In the genomic region with DNA sequence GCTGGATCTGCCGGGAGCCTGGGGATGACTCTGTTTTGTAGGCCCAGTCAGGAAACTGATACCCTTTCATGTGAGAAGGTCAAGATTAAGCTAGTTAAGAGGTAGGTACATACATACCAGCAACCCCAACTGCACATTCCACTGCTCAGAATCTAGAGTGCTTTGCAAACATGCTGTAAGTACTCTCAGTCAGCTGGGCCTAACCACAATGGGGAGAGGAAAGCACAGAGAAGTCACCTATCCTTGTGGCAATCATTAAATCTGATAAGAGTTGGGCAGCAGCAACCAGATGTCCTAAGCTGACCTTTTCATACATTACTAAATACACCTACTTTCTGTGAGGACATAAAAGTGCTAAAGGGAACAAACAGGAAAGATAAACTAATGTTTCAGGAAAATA, we compare ENCODE assay signal across 14 cellular contexts. TPM values are rescaled to one million over a fixed set of nuclear protein-coding genes. Genes with fewer than 3 reads are reported as not detected.
DNase-seq lines count a peak whose midpoint lies in the region; ATAC-seq, FAIRE-seq and TF ChIP-seq lines count a peak whose summit lies in the region.
"Had no signal": no experiment of that assay in that cellular context is flagged by ENCODE, and none has a peak within 500 bp of the region (broad histone marks: within the 10 kb centered on the region; RNA-seq: fewer than 3 reads in every experiment).

No MANE protein-coding gene starts in this region.

- peak; percentile 18 for FAIRE-seq in HepG2 (lab: Jason Lieb, UNC)
- FAIRE-seq: H1 had no signal

- POLR2A ChIA-PET in HepG2 (lab: Yijun Ruan, JAX) = no interaction called here

- no peak for TF ChIP-seq CTCF in HepG2 (CRISPR knock-in tag; IDR thresholded peaks at IDR 0.05)
- TF ChIP-seq CTCF in upper lobe of left lung (IDR thresholded peaks at IDR 0.05) = no peak

- BruUV-seq in HepG2 (replicated peaks; lab: Mats Ljungman, UMichigan) = no TSS peak

- peaks cover 9% of the 10 kb centered on the region; the same call in 1 of the 2 replicates for H4K20me1 ChIP-seq in HepG2 (ENCODE audit: insufficient read depth, low read length)

- CTCF ChIA-PET in activated naive CD4-positive, alpha-beta T cell treated with anti-CD3 and anti-CD28 coated beads, Interleukin-2, amount 10 ng/mL, durations not matched to agents 7 days and 5 days (lab: Charles Lee) = interaction anchor here (0.7 to 3.5 kb wide), 8 partner anchors 10 to 85 kb away, joined by 3 to 31 read pairs (median 6); no protein-coding TSS in a partner anchor
- CTCF ChIA-PET in HepG2 (lab: Yijun Ruan, JAX; ENCODE audit: low intra/inter-chr PET ratio, low total read pairs) = no interaction called here

- H3K27me3 ChIP-seq in HepG2 (ENCODE audit: control insufficient read depth in 1 of 2, insufficient read depth in 2 of 2, low read length in 2 of 2) (no peaks in the 10 kb centered on the region; a peak in 1 of 5 replicates), upper lobe of left lung (no peaks in the 10 kb centered on the region)

- H3K36me3 Mint-ChIP-seq in activated naive CD4-positive, alpha-beta T cell treated with anti-CD3 and anti-CD28 coated beads, Interleukin-2, amount 10 ng/mL, durations not matched to agents 7 days and 5 days = peaks cover 66% of the 10 kb centered on the region
- H3K36me3 Mint-ChIP-seq in activated naive CD8-positive, alpha-beta T cell treated with anti-CD3 and anti-CD28 coated beads for 36 hours = peaks cover 58% of the 10 kb centered on the region

- peak overlapping the region; percentile 24 for H3K27ac Mint-ChIP-seq in activated naive CD4-positive, alpha-beta T cell treated with anti-CD3 and anti-CD28 coated beads, Interleukin-2, amount 10 ng/mL, durations not matched to agents 7 days and 5 days
- peak overlapping the region; percentile 6 for H3K27ac Mint-ChIP-seq in activated naive CD8-positive, alpha-beta T cell treated with anti-CD3 and anti-CD28 coated beads for 36 hours
- H3K27ac Mint-ChIP-seq: WTC11 had no signal

- peaks cover 21% of the 10 kb centered on the region for H3K79me2 ChIP-seq in HepG2 (ENCODE audit: insufficient read depth, low read length)

- TF ChIP-seq RAD21 in HepG2 (CRISPR knock-in tag; IDR thresholded peaks at IDR 0.05) = no peak

- peak overlapping the region; percentile 97 for H3K4me3 Mint-ChIP-seq in activated naive CD4-positive, alpha-beta T cell treated with anti-CD3 and anti-CD28 coated beads, Interleukin-2, amount 10 ng/mL, durations not matched to agents 7 days and 5 days
- H3K4me3 Mint-ChIP-seq in activated naive CD8-positive, alpha-beta T cell treated with anti-CD3 and anti-CD28 coated beads for 36 hours = peak overlapping the region; percentile 98

- 43% methylated on average over 1 of the region's 1 CpG for WGBS in HepG2 (ENCODE audit: low lambda C conversion rate)
- 45 to 60% methylated on average over 1 of the region's 1 CpG for WGBS in upper lobe of left lung, 2 donors

- peaks cover 16 to 54% of the 10 kb centered on the region in 2 experiments for H3K36me3 ChIP-seq in HepG2 (replicated peaks in 1 of 2; ENCODE audit: control insufficient read depth in 1 of 2, insufficient read depth in 2 of 2, low read length in 2 of 2)
- H3K36me3 ChIP-seq in upper lobe of left lung = peaks cover 15 to 54% (median 40%) of the 10 kb centered on the region in 4 donors

- H3K4me3 ChIP-seq in HepG2 (replicated peaks in 1 of 3; ENCODE audit: insufficient read depth in 1 of 3, low read depth in 2 of 3, low read length in 3 of 3) = no peak overlapping the region
- no peak overlapping the region for H3K4me3 ChIP-seq in upper lobe of left lung

- H2AFZ ChIP-seq in HepG2 (ENCODE audit: low read length) = no peak overlapping the region

- in situ Hi-C loops in HepG2 (cut with HindIII; ENCODE audit: extremely low pct_ligation_motif_present, low pct_unique_long_range_greater_than_20kb) = no loop called here

- H3K27ac ChIP-seq in HepG2 (ENCODE audit: extremely low read length, insufficient read depth, low read length) = peak overlapping the region; percentile 6
- H3K27ac ChIP-seq in upper lobe of left lung = peak overlapping the region in 2 of 4 donors; percentile 96 to 98

- H3K9me3 ChIP-seq in HepG2 (ENCODE audit: low read length) (no peaks in the 10 kb centered on the region), upper lobe of left lung (no peaks in the 10 kb centered on the region)

- no peak for ATAC-seq in HepG2
- peak in 1 of 2 donors; percentile 86 for ATAC-seq in upper lobe of left lung (ENCODE audit: low FRiP score in 2 of 2)
- ATAC-seq: WTC11 had no signal

- H3K4me1 Mint-ChIP-seq in activated naive CD4-positive, alpha-beta T cell treated with anti-CD3 and anti-CD28 coated beads, Interleukin-2, amount 10 ng/mL, durations not matched to agents 7 days and 5 days = peaks cover 83% of the 10 kb centered on the region
- H3K4me1 Mint-ChIP-seq in activated naive CD8-positive, alpha-beta T cell treated with anti-CD3 and anti-CD28 coated beads for 36 hours = peaks cover 82% of the 10 kb centered on the region

- intact Hi-C loops in HepG2 (cut with micrococcal nuclease; ENCODE audit: unreplicated experiment) = loop anchor here (5.0 kb wide), 1 partner anchor 43 kb away; no protein-coding TSS in a partner anchor

- TF ChIP-seq POLR2A in HepG2 (IDR thresholded peaks at IDR 0.05; ENCODE audit: insufficient read depth in 1 of 2, low read depth in 2 of 2, low read length in 2 of 2) (no peak), upper lobe of left lung (IDR thresholded peaks at IDR 0.05) (no peak)

- peak overlapping the region; percentile 24; the same call in 1 of the 2 replicates for H3K4me2 ChIP-seq in HepG2 (ENCODE audit: low read depth, low read length)

- peaks cover 3% of the 10 kb centered on the region for H3K27me3 Mint-ChIP-seq in activated naive CD4-positive, alpha-beta T cell treated with anti-CD3 and anti-CD28 coated beads, Interleukin-2, amount 10 ng/mL, durations not matched to agents 7 days and 5 days
- no peaks in the 10 kb centered on the region for H3K27me3 Mint-ChIP-seq in activated naive CD8-positive, alpha-beta T cell treated with anti-CD3 and anti-CD28 coated beads for 36 hours

- H3K4me1 ChIP-seq in HepG2 (ENCODE audit: insufficient read depth, low read length) (peaks cover 33% of the 10 kb centered on the region), upper lobe of left lung (peaks cover 28 to 51% (median 35%) of the 10 kb centered on the region in 4 donors)

- DNase-seq in activated naive CD4-positive, alpha-beta T cell treated with anti-CD3 and anti-CD28 coated beads, Interleukin-2, amount 10 ng/mL, durations not matched to agents 7 days and 5 days = no peak
- no peak for DNase-seq in activated naive CD4-positive, alpha-beta T cell treated with anti-CD3 and anti-CD28 coated beads, Interleukin-2, amount 50 U/mL, for 16 hours
- no peak for DNase-seq in activated naive CD8-positive, alpha-beta T cell treated with anti-CD3 and anti-CD28 coated beads for 36 hours
- peak; percentile 29 for DNase-seq in HepG2 (ENCODE audit: low spot score)
- DNase-seq in upper lobe of left lung = peak in 1 of 2 donors; percentile 83
- no peak for DNase-seq in NCI-H748 treated with DMSO at 0.1 percent for 48 hours (lab: John Stamatoyannopoulos, UW)
- DNase-seq in NCI-H146 (lab: John Stamatoyannopoulos, UW) = no peak
- DNase-seq in NOMO-1 treated with dmso at 0.1 percent for 144 hours (lab: John Stamatoyannopoulos, UW; ENCODE audit: unreplicated experiment) = no peak
- DNase-seq: NCI-H2171; stimulated activated CD4-positive, alpha-beta T cell treated with anti-CD3 and anti-CD28 coated beads, Interleukin-12 subunit alpha, Interleukin-12 subunit beta, amount 100 ng/mL, for 4 hours had no signal

- no peaks in the 10 kb centered on the region for H3K9me3 Mint-ChIP-seq in activated naive CD4-positive, alpha-beta T cell treated with anti-CD3 and anti-CD28 coated beads, Interleukin-2, amount 10 ng/mL, durations not matched to agents 7 days and 5 days
- no peaks in the 10 kb centered on the region for H3K9me3 Mint-ChIP-seq in activated naive CD8-positive, alpha-beta T cell treated with anti-CD3 and anti-CD28 coated beads for 36 hours
- H3K9me3 Mint-ChIP-seq: WTC11 had no signal

- TF ChIP-seq EP300 in HepG2 (IDR thresholded peaks at IDR 0.05; ENCODE audit: low read depth in 2 of 2, low read length in 2 of 2) = no peak
- no peak for TF ChIP-seq EP300 in HepG2 (CRISPR knock-in tag; IDR thresholded peaks at IDR 0.05; ENCODE audit: borderline replicate concordance)
- peak in 3 of 4 donors; percentile 47 to 95 (median 52) for TF ChIP-seq EP300 in upper lobe of left lung (IDR thresholded peaks at IDR 0.05)

- no peak overlapping the region; the same call in 1 of the 2 replicates for H3K9ac ChIP-seq in HepG2 (ENCODE audit: insufficient read depth, low read depth, low read length)

RNA-seq across cellular contexts. Expression of a gene that starts 2.5 kb away (rescaled TPM):
- 10 to 100 TPM; 23.1 to 23.5 TPM for total RNA-seq in activated naive CD8-positive, alpha-beta T cell treated with anti-CD3 and anti-CD28 coated beads for 36 hours
- total RNA-seq in HepG2 (2016; rRNA removed; fragmentation: Illumina TruSeq; extraction: Trizol) (5.8 and 8.5 TPM in 2 replicates), upper lobe of left lung (10 to 100 TPM; 14.7 to 34.8 (median 27.6) TPM)
- 0.81 and 1.4 TPM in 2 replicates for total RNA-seq in HepG2 (2016; cell fraction: cytosol; rRNA removed; fragmentation: Illumina TruSeq; extraction: Trizol; ENCODE audit: low read depth)
- 5.7 and 7.6 TPM in 2 replicates for total RNA-seq in HepG2 (2016; cell fraction: insoluble cytoplasmic fraction; rRNA removed; fragmentation: Illumina TruSeq; extraction: Trizol)
- 4.0 and 4.1 TPM in 2 replicates for total RNA-seq in HepG2 (2016; cell fraction: membrane; rRNA removed; fragmentation: Illumina TruSeq; extraction: Trizol)
- total RNA-seq in HepG2 (2016; cell fraction: nucleus; rRNA removed; fragmentation: Illumina TruSeq; extraction: Trizol) = 8.1 and 8.4 TPM in 2 replicates
- polyA plus RNA-seq in HepG2 (2011; rRNA removed) = 4.2 and 4.6 TPM in 2 replicates
- polyA plus RNA-seq in HepG2 (2011; cell fraction: cytosol; rRNA removed) = 2.6 and 3.2 TPM in 2 replicates
- 4.0 and 5.1 TPM in 2 replicates for polyA plus RNA-seq in HepG2 (2011; cell fraction: nucleus; rRNA removed)
- polyA plus RNA-seq in HepG2 (2012) = 4.8 and 4.9 TPM in 2 replicates
- polyA plus RNA-seq in HepG2 (2016; cell fraction: cytosol; fragmentation: Illumina TruSeq; extraction: Trizol; ENCODE audit: low read depth) = 0.11 and 0.12 TPM in 2 replicates
- polyA plus RNA-seq in HepG2 (2016; cell fraction: insoluble cytoplasmic fraction; fragmentation: Illumina TruSeq; extraction: Trizol; ENCODE audit: low read depth) = 6.3 and 6.4 TPM in 2 replicates
- polyA plus RNA-seq in HepG2 (2016; cell fraction: membrane; fragmentation: Illumina TruSeq; extraction: Trizol; ENCODE audit: low read depth) = 0.88 and 1.1 TPM in 2 replicates
- polyA plus RNA-seq in HepG2 (2016; cell fraction: nucleus; fragmentation: Illumina TruSeq; extraction: Trizol; ENCODE audit: insufficient read depth, low read depth) = 7.2 and 7.6 TPM in 2 replicates
- 11.8 and 25.1 TPM in 2 replicates for polyA minus RNA-seq in HepG2 (2011; rRNA and poly(A)+ RNA removed; ENCODE audit: low replicate concordance)
- polyA minus RNA-seq in HepG2 (2011; cell fraction: cytosol; rRNA and poly(A)+ RNA removed) = 6.7 and 7.9 TPM in 2 replicates
- polyA minus RNA-seq in HepG2 (2011; cell fraction: nucleus; rRNA and poly(A)+ RNA removed) = 14.3 and 14.7 TPM in 2 replicates

RNA-seq across cellular contexts. Expression of a gene that starts 36.0 kb away (rescaled TPM):
- total RNA-seq in activated naive CD8-positive, alpha-beta T cell treated with anti-CD3 and anti-CD28 coated beads for 36 hours = not detected
- total RNA-seq in HepG2 (2016; rRNA removed; fragmentation: Illumina TruSeq; extraction: Trizol) = not detected in 2 replicates
- not detected in 2 replicates for total RNA-seq in HepG2 (2016; cell fraction: cytosol; rRNA removed; fragmentation: Illumina TruSeq; extraction: Trizol; ENCODE audit: low read depth)
- not detected in 2 replicates for total RNA-seq in HepG2 (2016; cell fraction: insoluble cytoplasmic fraction; rRNA removed; fragmentation: Illumina TruSeq; extraction: Trizol)
- not detected in 2 replicates for total RNA-seq in HepG2 (2016; cell fraction: membrane; rRNA removed; fragmentation: Illumina TruSeq; extraction: Trizol)
- not detected in 2 replicates for total RNA-seq in HepG2 (2016; cell fraction: nucleus; rRNA removed; fragmentation: Illumina TruSeq; extraction: Trizol)
- not detected in 2 replicates for polyA plus RNA-seq in HepG2 (2011; rRNA removed)
- not detected in 2 replicates for polyA plus RNA-seq in HepG2 (2011; cell fraction: cytosol; rRNA removed)
- not detected in 2 replicates for polyA plus RNA-seq in HepG2 (2011; cell fraction: nucleus; rRNA removed)
- not detected in 2 replicates for polyA plus RNA-seq in HepG2 (2012)
- polyA plus RNA-seq in HepG2 (2016; cell fraction: cytosol; fragmentation: Illumina TruSeq; extraction: Trizol; ENCODE audit: low read depth) = not detected in 2 replicates
- polyA plus RNA-seq in HepG2 (2016; cell fraction: insoluble cytoplasmic fraction; fragmentation: Illumina TruSeq; extraction: Trizol; ENCODE audit: low read depth) = not detected in 2 replicates
- polyA plus RNA-seq in HepG2 (2016; cell fraction: membrane; fragmentation: Illumina TruSeq; extraction: Trizol; ENCODE audit: low read depth) = not detected in 2 replicates
- polyA plus RNA-seq in HepG2 (2016; cell fraction: nucleus; fragmentation: Illumina TruSeq; extraction: Trizol; ENCODE audit: insufficient read depth, low read depth) = not detected in 2 replicates
- polyA minus RNA-seq in HepG2 (2011; rRNA and poly(A)+ RNA removed; ENCODE audit: low replicate concordance) = not detected in 2 replicates
- polyA minus RNA-seq in HepG2 (2011; cell fraction: cytosol; rRNA and poly(A)+ RNA removed) = not detected in 2 replicates
- not detected in 2 replicates for polyA minus RNA-seq in HepG2 (2011; cell fraction: nucleus; rRNA and poly(A)+ RNA removed)
- not detected for total RNA-seq in upper lobe of left lung
- total RNA-seq: RPMI7951 had no signal
- polyA plus RNA-seq: adipose tissue had no signal
